Comparison of ENCODE assay signal across 10 cellular contexts in the genomic region with DNA sequence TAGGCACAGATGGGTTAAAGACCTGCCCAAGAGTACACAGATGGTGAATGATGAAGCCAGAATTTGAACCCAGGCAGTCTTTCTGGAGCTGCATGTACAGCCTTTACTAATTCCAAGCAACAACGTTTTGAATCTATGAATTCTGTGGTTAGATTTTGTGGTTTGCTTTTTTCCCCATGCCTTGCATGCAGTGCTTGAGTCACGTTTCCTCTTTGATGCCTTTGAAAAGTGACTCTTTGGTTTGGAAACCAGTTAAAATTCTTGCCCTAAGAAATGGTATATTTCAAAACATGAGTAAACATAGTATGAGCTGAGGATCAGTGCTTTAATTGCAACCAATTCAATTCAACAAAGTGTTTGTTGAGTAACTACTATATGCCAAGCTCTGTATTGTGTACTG. TPM values are rescaled to one million over a fixed set of nuclear protein-coding genes. Genes with fewer than 3 reads are reported as not detected.
A peak's percentile ranks its signal among the peaks of the same experiment; 100 is the strongest.
DNase-seq lines count a peak whose midpoint lies in the region; ATAC-seq and TF ChIP-seq lines count a peak whose summit lies in the region.
"Had no signal": no experiment of that assay in that cellular context is flagged by ENCODE, and none has a peak within 500 bp of the region (broad histone marks: within the 10 kb centered on the region; RNA-seq: fewer than 3 reads in every experiment).

No MANE protein-coding gene starts in this region.

- H3K27me3 ChIP-seq in SK-N-SH (ENCODE audit: insufficient read depth), result no peaks in the 10 kb centered on the region

- H4K20me1 ChIP-seq in SK-N-SH (ENCODE audit: insufficient read depth), result no peaks in the 10 kb centered on the region

- peak in 1 of 2 experiments; percentile 62; a peak in 2 of 4 replicates for TF ChIP-seq EP300 in SK-N-SH (IDR thresholded peaks at IDR 0.05; ENCODE audit: borderline replicate concordance in 1 of 2, low read depth in 1 of 2, low read length in 1 of 2)

- H3F3A ChIP-seq in SK-N-SH (replicated peaks; ENCODE audit: insufficient read depth), result peaks cover 9% of the 10 kb centered on the region

- DNase-seq in activated effector memory CD4-positive, alpha-beta T cell treated with Interleukin-2 at 50 U/mL for 16 hours, result peak; percentile 2
- no peak for DNase-seq in activated effector memory CD4-positive, alpha-beta T cell treated with anti-CD3 and anti-CD28 coated beads, Interleukin-2, amount 50 U/mL, for 16 hours
- DNase-seq in SK-N-SH, result no peak
- peak; percentile 78 to 92 for DNase-seq in cardiac fibroblast (ENCODE audit: low read depth in 2 of 2)
- DNase-seq in stimulated activated naive CD8-positive, alpha-beta T cell treated with anti-CD3 and anti-CD28 coated beads, Interleukin-15, amount 100 ng/mL, for 72 hours, result peak; percentile 16 to 30
- DNase-seq in mucosa of gallbladder (ENCODE audit: low spot score), result no peak
- no peak for DNase-seq in globus pallidus (ENCODE audit: low spot score)
- DNase-seq in 8988T, result no peak
- DNase-seq: H7 had no signal

- no peak overlapping the region for H3K27ac Mint-ChIP-seq in stimulated activated naive CD8-positive, alpha-beta T cell treated with anti-CD3 and anti-CD28 coated beads, Interleukin-15, amount 100 ng/mL, for 72 hours

- POLR2A ChIA-PET in SK-N-SH (lab: Yijun Ruan, JAX), result no interaction called here

- H3K9me2 ChIP-seq in SK-N-SH, result no peaks in the 10 kb centered on the region

- H3K27ac ChIP-seq in SK-N-SH (ENCODE audit: low read depth in 2 of 2, low read length in 1 of 2), result peak overlapping the region in 1 of 2 experiments; percentile 5; a peak in 1 of 4 replicates

- TF ChIP-seq RAD21 in SK-N-SH (IDR thresholded peaks at IDR 0.05; ENCODE audit: low read length), result no peak

- WGBS in SK-N-SH (ENCODE audit: low lambda C conversion rate), result 13% methylated on average over 2 of the region's 2 CpGs

- H3K9ac ChIP-seq in SK-N-SH, result no peak overlapping the region

- H3K27me3 Mint-ChIP-seq in stimulated activated naive CD8-positive, alpha-beta T cell treated with anti-CD3 and anti-CD28 coated beads, Interleukin-15, amount 100 ng/mL, for 72 hours, result no peaks in the 10 kb centered on the region

- H3K9me3 Mint-ChIP-seq in stimulated activated naive CD8-positive, alpha-beta T cell treated with anti-CD3 and anti-CD28 coated beads, Interleukin-15, amount 100 ng/mL, for 72 hours, result no peaks in the 10 kb centered on the region
- H3K9me3 Mint-ChIP-seq: CD8-positive, alpha-beta memory T cell had no signal

- no peaks in the 10 kb centered on the region for H3K36me3 ChIP-seq in SK-N-SH (replicated peaks in 1 of 2; ENCODE audit: control insufficient read depth in 1 of 2, insufficient read depth in 2 of 2, low read length in 1 of 2)

- no peaks in the 10 kb centered on the region for H3K9me3 ChIP-seq in SK-N-SH

- H3K4me3 ChIP-seq in SK-N-SH (ENCODE audit: low read depth in 2 of 2, low read length in 1 of 2) (no peak overlapping the region), cardiac fibroblast (replicated peaks in 1 of 2; ENCODE audit: low read depth in 2 of 2, low read length in 2 of 2) (no peak overlapping the region)

- peak; percentile 88 for ATAC-seq in stimulated activated naive CD8-positive, alpha-beta T cell treated with anti-CD3 and anti-CD28 coated beads, Interleukin-15, amount 100 ng/mL, for 72 hours

- H3K79me2 ChIP-seq in SK-N-SH (ENCODE audit: insufficient read depth), result no peaks in the 10 kb centered on the region

- no peak overlapping the region for H3K4me3 Mint-ChIP-seq in stimulated activated naive CD8-positive, alpha-beta T cell treated with anti-CD3 and anti-CD28 coated beads, Interleukin-15, amount 100 ng/mL, for 72 hours

- H2AFZ ChIP-seq in SK-N-SH (ENCODE audit: low read depth), result no peak overlapping the region

- CTCF ChIA-PET in SK-N-SH (lab: Yijun Ruan, JAX), result interaction anchor here (0.6 to 1.1 kb wide), 3 partner anchors 32 to 372 kb away, joined by 3 read pairs; no protein-coding TSS in a partner anchor

- no peaks in the 10 kb centered on the region for H3K4me1 ChIP-seq in SK-N-SH (ENCODE audit: control insufficient read depth in 1 of 2, insufficient read depth in 2 of 2, low read depth in 1 of 2, low read length in 1 of 2)

- H3K4me2 ChIP-seq in SK-N-SH, result no peak overlapping the region

- TF ChIP-seq CTCF in SK-N-SH (IDR thresholded peaks at IDR 0.05), result no peak
- no peak for TF ChIP-seq CTCF in cardiac fibroblast (IDR thresholded peaks at IDR 0.05; ENCODE audit: low read depth, low read length)

- peaks cover 11% of the 10 kb centered on the region for H3K4me1 Mint-ChIP-seq in stimulated activated naive CD8-positive, alpha-beta T cell treated with anti-CD3 and anti-CD28 coated beads, Interleukin-15, amount 100 ng/mL, for 72 hours

TF ChIP-seq in SK-N-SH, 30 proteins besides CTCF, POLR2A, EP300 and RAD21 (continues in another document):
- no peak for TF ChIP-seq TAF1 (IDR thresholded peaks at IDR 0.05; ENCODE audit: borderline replicate concordance, low read depth, low read length)
- TF ChIP-seq GATA2 (CRISPR knock-in tag; IDR thresholded peaks at IDR 0.05), result no peak
- no peak for TF ChIP-seq SIN3A (IDR thresholded peaks at IDR 0.05; ENCODE audit: borderline replicate concordance, low read depth, low read length)
- TF ChIP-seq, protein P1, sequence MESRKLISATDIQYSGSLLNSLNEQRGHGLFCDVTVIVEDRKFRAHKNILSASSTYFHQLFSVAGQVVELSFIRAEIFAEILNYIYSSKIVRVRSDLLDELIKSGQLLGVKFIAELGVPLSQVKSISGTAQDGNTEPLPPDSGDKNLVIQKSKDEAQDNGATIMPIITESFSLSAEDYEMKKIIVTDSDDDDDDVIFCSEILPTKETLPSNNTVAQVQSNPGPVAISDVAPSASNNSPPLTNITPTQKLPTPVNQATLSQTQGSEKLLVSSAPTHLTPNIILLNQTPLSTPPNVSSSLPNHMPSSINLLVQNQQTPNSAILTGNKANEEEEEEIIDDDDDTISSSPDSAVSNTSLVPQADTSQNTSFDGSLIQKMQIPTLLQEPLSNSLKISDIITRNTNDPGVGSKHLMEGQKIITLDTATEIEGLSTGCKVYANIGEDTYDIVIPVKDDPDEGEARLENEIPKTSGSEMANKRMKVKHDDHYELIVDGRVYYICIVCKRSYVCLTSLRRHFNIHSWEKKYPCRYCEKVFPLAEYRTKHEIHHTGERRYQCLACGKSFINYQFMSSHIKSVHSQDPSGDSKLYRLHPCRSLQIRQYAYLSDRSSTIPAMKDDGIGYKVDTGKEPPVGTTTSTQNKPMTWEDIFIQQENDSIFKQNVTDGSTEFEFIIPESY (IDR thresholded peaks at IDR 0.05; ENCODE audit: borderline replicate concordance, low read depth), result no peak
- no peak for TF ChIP-seq ELF1 (IDR thresholded peaks at IDR 0.05)
- TF ChIP-seq, protein P2, sequence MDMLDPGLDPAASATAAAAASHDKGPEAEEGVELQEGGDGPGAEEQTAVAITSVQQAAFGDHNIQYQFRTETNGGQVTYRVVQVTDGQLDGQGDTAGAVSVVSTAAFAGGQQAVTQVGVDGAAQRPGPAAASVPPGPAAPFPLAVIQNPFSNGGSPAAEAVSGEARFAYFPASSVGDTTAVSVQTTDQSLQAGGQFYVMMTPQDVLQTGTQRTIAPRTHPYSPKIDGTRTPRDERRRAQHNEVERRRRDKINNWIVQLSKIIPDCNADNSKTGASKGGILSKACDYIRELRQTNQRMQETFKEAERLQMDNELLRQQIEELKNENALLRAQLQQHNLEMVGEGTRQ (IDR thresholded peaks at IDR 0.05; ENCODE audit: borderline replicate concordance, low read depth, low read length), result no peak
- no peak for TF ChIP-seq RFX5 (IDR thresholded peaks at IDR 0.05; ENCODE audit: low read length)
- TF ChIP-seq JUND (IDR thresholded peaks at IDR 0.05), result peak; percentile 66
- TF ChIP-seq, protein P3, sequence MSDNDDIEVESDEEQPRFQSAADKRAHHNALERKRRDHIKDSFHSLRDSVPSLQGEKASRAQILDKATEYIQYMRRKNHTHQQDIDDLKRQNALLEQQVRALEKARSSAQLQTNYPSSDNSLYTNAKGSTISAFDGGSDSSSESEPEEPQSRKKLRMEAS (IDR thresholded peaks at IDR 0.05; ENCODE audit: low read depth), result peak; percentile 16; the same call in 1 of the 2 replicates
- TF ChIP-seq, protein P4, sequence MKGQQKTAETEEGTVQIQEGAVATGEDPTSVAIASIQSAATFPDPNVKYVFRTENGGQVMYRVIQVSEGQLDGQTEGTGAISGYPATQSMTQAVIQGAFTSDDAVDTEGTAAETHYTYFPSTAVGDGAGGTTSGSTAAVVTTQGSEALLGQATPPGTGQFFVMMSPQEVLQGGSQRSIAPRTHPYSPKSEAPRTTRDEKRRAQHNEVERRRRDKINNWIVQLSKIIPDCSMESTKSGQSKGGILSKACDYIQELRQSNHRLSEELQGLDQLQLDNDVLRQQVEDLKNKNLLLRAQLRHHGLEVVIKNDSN (IDR thresholded peaks at IDR 0.05; ENCODE audit: borderline replicate concordance, low read depth), result no peak
- 0 out of 2 replicates have a peak, but pooled peaks have one; percentile 27 for TF ChIP-seq NFIC (IDR thresholded peaks at IDR 0.05; ENCODE audit: borderline replicate concordance)
- no peak for TF ChIP-seq YY1 (IDR thresholded peaks at IDR 0.05; ENCODE audit: low read depth)
- TF ChIP-seq, protein P5, sequence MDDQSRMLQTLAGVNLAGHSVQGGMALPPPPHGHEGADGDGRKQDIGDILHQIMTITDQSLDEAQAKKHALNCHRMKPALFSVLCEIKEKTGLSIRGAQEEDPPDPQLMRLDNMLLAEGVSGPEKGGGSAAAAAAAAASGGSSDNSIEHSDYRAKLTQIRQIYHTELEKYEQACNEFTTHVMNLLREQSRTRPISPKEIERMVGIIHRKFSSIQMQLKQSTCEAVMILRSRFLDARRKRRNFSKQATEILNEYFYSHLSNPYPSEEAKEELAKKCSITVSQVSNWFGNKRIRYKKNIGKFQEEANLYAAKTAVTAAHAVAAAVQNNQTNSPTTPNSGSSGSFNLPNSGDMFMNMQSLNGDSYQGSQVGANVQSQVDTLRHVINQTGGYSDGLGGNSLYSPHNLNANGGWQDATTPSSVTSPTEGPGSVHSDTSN (IDR thresholded peaks at IDR 0.05), result peak; percentile 34; the same call in 1 of the 2 replicates
- no peak for TF ChIP-seq POLR2AphosphoS5 (IDR thresholded peaks at IDR 0.05; ENCODE audit: low read depth, low read length)
- no peak for TF ChIP-seq RXRA (IDR thresholded peaks at IDR 0.05; ENCODE audit: borderline replicate concordance, low read depth)
- no peak for TF ChIP-seq FOXJ3 (CRISPR knock-in tag; IDR thresholded peaks at IDR 0.05)
- TF ChIP-seq FOSL2 (IDR thresholded peaks at IDR 0.05; ENCODE audit: borderline replicate concordance, low read depth), result peak; percentile 47
- TF ChIP-seq MXI1 (IDR thresholded peaks at IDR 0.05; ENCODE audit: low read depth, low read length), result no peak
- no peak for TF ChIP-seq EZH2phosphoT487 (IDR thresholded peaks at IDR 0.05; ENCODE audit: borderline replicate concordance, low read depth)
- no peak for TF ChIP-seq FOXM1 (IDR thresholded peaks at IDR 0.05; ENCODE audit: low read depth)

RNA-seq across cellular contexts. Expression of a gene that starts 48.2 kb away (rescaled TPM):
- 16.2 and 17.3 TPM in 2 replicates for polyA plus RNA-seq in SK-N-SH (2012; rRNA removed)
- polyA plus RNA-seq in SK-N-SH (2012; cell fraction: cytosol; rRNA removed), result 22.0 and 24.3 TPM in 2 replicates
- polyA plus RNA-seq in SK-N-SH (2012; cell fraction: nucleus; rRNA removed), result 7.8 and 14.2 TPM in 2 replicates
- total RNA-seq in mucosa of gallbladder, result 47.2 TPM

Comparison
In these comparisons a context has a peak if more than half of its experiments do, and no peak if none do; other contexts are left out.
1. DNase-seq: peak in activated effector memory CD4-positive, alpha-beta T cell treated with Interleukin-2 at 50 U/mL for 16 hours (single experiment), cardiac fibroblast (2 of 2) and stimulated activated naive CD8-positive, alpha-beta T cell treated with anti-CD3 and anti-CD28 coated beads, Interleukin-15, amount 100 ng/mL, for 72 hours (2 of 2); none in activated effector memory CD4-positive, alpha-beta T cell treated with anti-CD3 and anti-CD28 coated beads, Interleukin-2, amount 50 U/mL, for 16 hours (single experiment), SK-N-SH (single experiment), mucosa of gallbladder (single experiment), globus pallidus (single experiment) and 8988T (single experiment).